In genomic region chr2:63049291-63050185, GRCh38 we compare ENCODE assay signal across 8 cellular contexts. TPM values are rescaled to one million over a fixed set of nuclear protein-coding genes. Genes with fewer than 3 reads are reported as not detected.
DNase-seq lines count a peak whose midpoint lies in the region; ATAC-seq and TF ChIP-seq lines count a peak whose summit lies in the region.

No MANE protein-coding gene starts in this region.

- no peaks in the 10 kb centered on the region for H3K9me2 ChIP-seq in SK-N-SH

- no peak for TF ChIP-seq EP300 in SK-N-SH (IDR thresholded peaks at IDR 0.05; ENCODE audit: borderline replicate concordance in 1 of 2, low read depth in 1 of 2, low read length in 1 of 2)

- H3K9ac ChIP-seq in SK-N-SH (peak overlapping the region; percentile 60; the same call in 1 of the 2 replicates), rectal smooth muscle tissue (ENCODE audit: low read length) (no peak overlapping the region)

- H3K4me3 ChIP-seq in SK-N-SH (ENCODE audit: low read depth in 2 of 2, low read length in 1 of 2), result peak overlapping the region; percentile 49 to 68
- H3K4me3 ChIP-seq in esophagus (ENCODE audit: low read depth in 1 of 2, low read length in 2 of 2), result peak overlapping the region; percentile 54 to 68
- H3K4me3 ChIP-seq in rectal smooth muscle tissue (ENCODE audit: low read length), result peak overlapping the region; percentile 41

- POLR2A ChIA-PET in SK-N-SH (lab: Yijun Ruan, JAX), result no interaction called here

- no peak overlapping the region for H3K27ac ChIP-seq in SK-N-SH (ENCODE audit: low read depth in 2 of 2, low read length in 1 of 2)
- peak overlapping the region; percentile 66 for H3K27ac ChIP-seq in esophagus (ENCODE audit: low read depth in 2 of 2, low read length in 1 of 2)
- H3K27ac ChIP-seq in rectal smooth muscle tissue (ENCODE audit: low read depth, low read length), result no peak overlapping the region

- no peaks in the 10 kb centered on the region for H4K20me1 ChIP-seq in SK-N-SH (ENCODE audit: insufficient read depth)

- H3K79me2 ChIP-seq in SK-N-SH (ENCODE audit: insufficient read depth), result no peaks in the 10 kb centered on the region

- H3K9me3 Mint-ChIP-seq in activated naive CD4-positive, alpha-beta T cell treated with anti-CD3 and anti-CD28 coated beads, Interleukin-2, amount 10 ng/mL, durations not matched to agents 7 days and 5 days, result no peaks in the 10 kb centered on the region

- H3K27me3 ChIP-seq in SK-N-SH (ENCODE audit: insufficient read depth) (no peaks in the 10 kb centered on the region; the same call in 1 of the 2 replicates), esophagus (ENCODE audit: control insufficient read depth in 1 of 2, insufficient read depth in 2 of 2, low read length in 2 of 2) (peaks cover 0 to 26% of the 10 kb centered on the region in 2 donors), rectal smooth muscle tissue (ENCODE audit: control insufficient read depth, insufficient read depth, low read length) (peaks cover 46% of the 10 kb centered on the region)

- no peak for TF ChIP-seq CTCF in SK-N-SH (IDR thresholded peaks at IDR 0.05)

- peak overlapping the region; percentile 85 for H2AFZ ChIP-seq in SK-N-SH (ENCODE audit: low read depth)

- H3K27ac Mint-ChIP-seq in activated naive CD4-positive, alpha-beta T cell treated with anti-CD3 and anti-CD28 coated beads, Interleukin-2, amount 10 ng/mL, durations not matched to agents 7 days and 5 days, result peak overlapping the region; percentile 42

- H3K4me3 Mint-ChIP-seq in activated naive CD4-positive, alpha-beta T cell treated with anti-CD3 and anti-CD28 coated beads, Interleukin-2, amount 10 ng/mL, durations not matched to agents 7 days and 5 days, result peak overlapping the region; percentile 83

- peaks cover 13% of the 10 kb centered on the region for H3K36me3 Mint-ChIP-seq in activated naive CD4-positive, alpha-beta T cell treated with anti-CD3 and anti-CD28 coated beads, Interleukin-2, amount 10 ng/mL, durations not matched to agents 7 days and 5 days

- H3K9me3 ChIP-seq in SK-N-SH (no peaks in the 10 kb centered on the region), esophagus (ENCODE audit: control insufficient read depth in 2 of 2, insufficient read depth in 1 of 2, low read depth in 1 of 2, low read length in 1 of 2) (peaks cover 0 to 9% of the 10 kb centered on the region in 2 donors)

- peaks cover 89% of the 10 kb centered on the region for H3K27me3 Mint-ChIP-seq in activated naive CD4-positive, alpha-beta T cell treated with anti-CD3 and anti-CD28 coated beads, Interleukin-2, amount 10 ng/mL, durations not matched to agents 7 days and 5 days

- TF ChIP-seq RAD21 in SK-N-SH (IDR thresholded peaks at IDR 0.05; ENCODE audit: low read length), result no peak

- peaks cover 55% of the 10 kb centered on the region for H3K4me1 Mint-ChIP-seq in activated naive CD4-positive, alpha-beta T cell treated with anti-CD3 and anti-CD28 coated beads, Interleukin-2, amount 10 ng/mL, durations not matched to agents 7 days and 5 days

- peak overlapping the region; percentile 99 for H3K4me2 ChIP-seq in SK-N-SH

- H3K36me3 ChIP-seq in SK-N-SH (replicated peaks in 1 of 2; ENCODE audit: control insufficient read depth in 1 of 2, insufficient read depth in 2 of 2, low read length in 1 of 2) (peaks cover 0 to 13% of the 10 kb centered on the region in 2 experiments), esophagus (ENCODE audit: control insufficient read depth in 2 of 2, insufficient read depth in 2 of 2, low read length in 1 of 2) (no peaks in the 10 kb centered on the region), rectal smooth muscle tissue (ENCODE audit: control insufficient read depth, insufficient read depth, low read length) (no peaks in the 10 kb centered on the region)

- 11% methylated on average over 43 of the region's 46 CpGs for WGBS in SK-N-SH (ENCODE audit: low lambda C conversion rate)
- WGBS in esophagus, 2 donors, result 5 to 6% methylated on average over 46 of the region's 46 CpGs

- no peak for DNase-seq in activated naive CD4-positive, alpha-beta T cell treated with anti-CD3 and anti-CD28 coated beads, Interleukin-2, amount 10 ng/mL, durations not matched to agents 7 days and 5 days
- DNase-seq in activated naive CD4-positive, alpha-beta T cell (lab: John Stamatoyannopoulos, UW), result no peak
- peak; percentile 53 for DNase-seq in SK-N-SH
- DNase-seq in medulla oblongata (ENCODE audit: extremely low spot score), result no peak

- CTCF ChIA-PET in activated naive CD4-positive, alpha-beta T cell treated with anti-CD3 and anti-CD28 coated beads, Interleukin-2, amount 10 ng/mL, durations not matched to agents 7 days and 5 days (lab: Charles Lee), result no interaction called here
- CTCF ChIA-PET in SK-N-SH (lab: Yijun Ruan, JAX), result interaction anchor here (1.0 to 2.2 kb wide), 2 partner anchors 10 to 494 kb away, joined by 3 to 7 read pairs; no protein-coding TSS in a partner anchor

- peaks cover 6 to 9% of the 10 kb centered on the region in 2 experiments; a peak in 2 of 4 replicates for H3K4me1 ChIP-seq in SK-N-SH (ENCODE audit: control insufficient read depth in 1 of 2, insufficient read depth in 2 of 2, low read depth in 1 of 2, low read length in 1 of 2)
- H3K4me1 ChIP-seq in esophagus (ENCODE audit: control insufficient read depth in 2 of 2, insufficient read depth in 2 of 2, low read length in 1 of 2), result peaks cover 7% of the 10 kb centered on the region in 2 donors
- peaks cover 13% of the 10 kb centered on the region for H3K4me1 ChIP-seq in rectal smooth muscle tissue (ENCODE audit: control insufficient read depth, insufficient read depth, low read length)

- ATAC-seq in HG02759 (IDR thresholded peaks at IDR 0.05; ENCODE audit: unreplicated experiment), result no peak
- no peak for ATAC-seq in GM18498 (IDR thresholded peaks at IDR 0.05; ENCODE audit: unreplicated experiment)

- no peaks in the 10 kb centered on the region for H3F3A ChIP-seq in SK-N-SH (replicated peaks; ENCODE audit: insufficient read depth)

TF ChIP-seq in SK-N-SH, 30 proteins besides CTCF, POLR2A, EP300 and RAD21:
- TF ChIP-seq RCOR1 (IDR thresholded peaks at IDR 0.05; ENCODE audit: low read length) (no peak), NRF1 (IDR thresholded peaks at IDR 0.05; ENCODE audit: low read depth, low read length) (no peak), TAF1 (IDR thresholded peaks at IDR 0.05; ENCODE audit: borderline replicate concordance, low read depth, low read length) (no peak), GABPA (IDR thresholded peaks at IDR 0.05; ENCODE audit: low read depth) (no peak), FOSL2 (IDR thresholded peaks at IDR 0.05; ENCODE audit: borderline replicate concordance, low read depth) (no peak), CHD2 (IDR thresholded peaks at IDR 0.05; ENCODE audit: low read length, partially characterized antibody) (no peak), RXRA (IDR thresholded peaks at IDR 0.05; ENCODE audit: borderline replicate concordance, low read depth) (no peak), POLR2AphosphoS5 (IDR thresholded peaks at IDR 0.05; ENCODE audit: low read depth, low read length) (no peak), SIN3A (IDR thresholded peaks at IDR 0.05; ENCODE audit: borderline replicate concordance, low read depth, low read length) (no peak), FOXM1 (IDR thresholded peaks at IDR 0.05; ENCODE audit: low read depth) (no peak), MEF2A (IDR thresholded peaks at IDR 0.05; ENCODE audit: borderline replicate concordance, low read depth) (no peak), NFIC (IDR thresholded peaks at IDR 0.05; ENCODE audit: borderline replicate concordance) (no peak), TCF12 (IDR thresholded peaks at IDR 0.05) (no peak), SMC3 (IDR thresholded peaks at IDR 0.05; ENCODE audit: low read depth, low read length) (no peak), TEAD4 (IDR thresholded peaks at IDR 0.05; ENCODE audit: borderline replicate concordance, insufficient read depth) (no peak)
- TF ChIP-seq, protein P1, sequence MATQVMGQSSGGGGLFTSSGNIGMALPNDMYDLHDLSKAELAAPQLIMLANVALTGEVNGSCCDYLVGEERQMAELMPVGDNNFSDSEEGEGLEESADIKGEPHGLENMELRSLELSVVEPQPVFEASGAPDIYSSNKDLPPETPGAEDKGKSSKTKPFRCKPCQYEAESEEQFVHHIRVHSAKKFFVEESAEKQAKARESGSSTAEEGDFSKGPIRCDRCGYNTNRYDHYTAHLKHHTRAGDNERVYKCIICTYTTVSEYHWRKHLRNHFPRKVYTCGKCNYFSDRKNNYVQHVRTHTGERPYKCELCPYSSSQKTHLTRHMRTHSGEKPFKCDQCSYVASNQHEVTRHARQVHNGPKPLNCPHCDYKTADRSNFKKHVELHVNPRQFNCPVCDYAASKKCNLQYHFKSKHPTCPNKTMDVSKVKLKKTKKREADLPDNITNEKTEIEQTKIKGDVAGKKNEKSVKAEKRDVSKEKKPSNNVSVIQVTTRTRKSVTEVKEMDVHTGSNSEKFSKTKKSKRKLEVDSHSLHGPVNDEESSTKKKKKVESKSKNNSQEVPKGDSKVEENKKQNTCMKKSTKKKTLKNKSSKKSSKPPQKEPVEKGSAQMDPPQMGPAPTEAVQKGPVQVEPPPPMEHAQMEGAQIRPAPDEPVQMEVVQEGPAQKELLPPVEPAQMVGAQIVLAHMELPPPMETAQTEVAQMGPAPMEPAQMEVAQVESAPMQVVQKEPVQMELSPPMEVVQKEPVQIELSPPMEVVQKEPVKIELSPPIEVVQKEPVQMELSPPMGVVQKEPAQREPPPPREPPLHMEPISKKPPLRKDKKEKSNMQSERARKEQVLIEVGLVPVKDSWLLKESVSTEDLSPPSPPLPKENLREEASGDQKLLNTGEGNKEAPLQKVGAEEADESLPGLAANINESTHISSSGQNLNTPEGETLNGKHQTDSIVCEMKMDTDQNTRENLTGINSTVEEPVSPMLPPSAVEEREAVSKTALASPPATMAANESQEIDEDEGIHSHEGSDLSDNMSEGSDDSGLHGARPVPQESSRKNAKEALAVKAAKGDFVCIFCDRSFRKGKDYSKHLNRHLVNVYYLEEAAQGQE (IDR thresholded peaks at IDR 0.05; ENCODE audit: low read depth, low read length), result no peak
- TF ChIP-seq, protein P2, sequence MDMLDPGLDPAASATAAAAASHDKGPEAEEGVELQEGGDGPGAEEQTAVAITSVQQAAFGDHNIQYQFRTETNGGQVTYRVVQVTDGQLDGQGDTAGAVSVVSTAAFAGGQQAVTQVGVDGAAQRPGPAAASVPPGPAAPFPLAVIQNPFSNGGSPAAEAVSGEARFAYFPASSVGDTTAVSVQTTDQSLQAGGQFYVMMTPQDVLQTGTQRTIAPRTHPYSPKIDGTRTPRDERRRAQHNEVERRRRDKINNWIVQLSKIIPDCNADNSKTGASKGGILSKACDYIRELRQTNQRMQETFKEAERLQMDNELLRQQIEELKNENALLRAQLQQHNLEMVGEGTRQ (IDR thresholded peaks at IDR 0.05; ENCODE audit: borderline replicate concordance, low read depth, low read length), result no peak
TF ChIP-seq in SK-N-SH: peak in this region for 0.

RNA-seq across cellular contexts. Expression of gene OTX1, which starts 1.1 kb away (rescaled TPM):
- polyA plus RNA-seq in SK-N-SH (2012; rRNA removed), result 0.15 and 0.20 TPM in 2 replicates
- 0.12 and 0.13 TPM in 2 replicates for polyA plus RNA-seq in SK-N-SH (2012; cell fraction: cytosol; rRNA removed)
- polyA plus RNA-seq in SK-N-SH (2012; cell fraction: nucleus; rRNA removed), result 0.86 and 0.95 TPM in 2 replicates
- polyA plus RNA-seq in esophagus, result 1 to 10 TPM in 1 of 2 donors, under 1 TPM in 1; 0.61 to 1.4 TPM

Comparison
In these comparisons a context has a peak if more than half of its experiments do, and no peak if none do; other contexts are left out.
1. H3K27ac ChIP-seq: peak in esophagus (2 of 2); none in SK-N-SH (0 of 2) and rectal smooth muscle tissue (single experiment).
2. Peak in every context shown above with its lines, with median percentiles within 50 percentile points of each other: H3K4me3 ChIP-seq.